8 cellular contexts compared by ENCODE assay signal in the genomic region with DNA sequence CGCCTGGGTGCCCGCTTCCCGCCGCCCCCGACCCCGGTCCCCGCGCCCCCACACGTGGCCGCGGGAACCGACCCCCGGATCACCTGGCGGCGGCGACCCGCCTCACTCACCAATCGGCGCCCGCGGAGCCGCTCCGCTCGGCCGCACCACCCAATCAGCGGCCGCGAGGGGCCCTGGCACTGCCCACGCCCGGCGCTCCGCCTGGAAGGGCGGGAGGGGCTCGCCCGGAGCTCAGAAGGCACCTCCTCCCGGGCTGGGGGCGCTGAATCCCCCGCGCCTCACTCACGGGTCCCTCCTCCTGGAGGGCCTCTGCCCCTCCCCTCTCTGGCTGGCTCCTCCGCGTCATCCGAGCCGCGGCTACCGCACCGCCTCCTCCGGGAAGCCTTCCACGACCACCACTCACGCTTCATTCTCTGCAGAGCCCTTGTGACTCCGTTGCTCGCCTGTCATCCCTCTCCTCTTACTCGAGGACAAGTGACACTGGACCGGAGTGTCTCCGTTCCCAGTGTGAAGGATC. TPM values are rescaled to one million over a fixed set of nuclear protein-coding genes. Genes with fewer than 3 reads are reported as not detected.
A peak's percentile ranks its signal among the peaks of the same experiment; 100 is the strongest.
DNase-seq lines count a peak whose midpoint lies in the region; ATAC-seq and TF ChIP-seq lines count a peak whose summit lies in the region.

No MANE protein-coding gene starts in this region.

- no peak for TF ChIP-seq POLR2A in suprapubic skin (IDR thresholded peaks at IDR 0.05)

- H3K9me3 ChIP-seq in NT2/D1 (ENCODE audit: insufficient read depth, low read length), result no peaks in the 10 kb centered on the region
- no peaks in the 10 kb centered on the region for H3K9me3 ChIP-seq in suprapubic skin

- ATAC-seq in GM18502 (IDR thresholded peaks at IDR 0.05; ENCODE audit: poor library complexity, unreplicated experiment) (peak; percentile 51), HG03342 (IDR thresholded peaks at IDR 0.05; ENCODE audit: unreplicated experiment) (peak; percentile 42)

- peak overlapping the region; percentile 68 for H3K9ac ChIP-seq in NT2/D1 (ENCODE audit: insufficient read length, low read depth)

- 2% methylated on average over 10 of the region's 55 CpGs for WGBS in suprapubic skin

- peaks cover 16% of the 10 kb centered on the region for H3K4me1 ChIP-seq in NT2/D1 (ENCODE audit: insufficient read depth, insufficient read length)
- H3K4me1 ChIP-seq in suprapubic skin, result peaks cover 34% of the 10 kb centered on the region

- peak overlapping the region; percentile 84 for H3K4me3 Mint-ChIP-seq in activated T-helper 2 cell treated with anti-CD3 and anti-CD28 coated beads, Interferon-gamma antibody, Interleukin-2, Interleukin-4, amounts not matched to agents 10 μg/mL and 5 μg/mL and 100 μg/mL, durations not matched to agents 14 hours and 24 hours and 36 hours (ENCODE audit: low read depth)
- peak overlapping the region; percentile 79 to 86 (median 85) for H3K4me3 Mint-ChIP-seq in nephron

- no peak overlapping the region for H3K27ac ChIP-seq in suprapubic skin

- peaks cover 44% of the 10 kb centered on the region for H3K27me3 ChIP-seq in NT2/D1 (ENCODE audit: insufficient read depth, insufficient read length)
- H3K27me3 ChIP-seq in suprapubic skin, result peaks cover 37% of the 10 kb centered on the region

- peak; percentile 35 for DNase-seq in NT2/D1 (ENCODE audit: low read depth, low spot score)
- DNase-seq in activated T-helper 2 cell treated with anti-CD3 and anti-CD28 coated beads, Interferon-gamma antibody, Interleukin-2, Interleukin-4, amounts not matched to agents 10 μg/mL and 5 μg/mL and 100 μg/mL, durations not matched to agents 14 hours and 24 hours and 36 hours (ENCODE audit: low spot score), result no peak
- DNase-seq in fibroblast of pulmonary artery (ENCODE audit: low read depth), result peak; percentile 57
- no peak for DNase-seq in suprapubic skin (ENCODE audit: low spot score in 2 of 2)
- DNase-seq in NOMO-1 (lab: John Stamatoyannopoulos, UW; ENCODE audit: unreplicated experiment in 2 of 2), result no peak

- H3K9me3 Mint-ChIP-seq in activated T-helper 2 cell treated with anti-CD3 and anti-CD28 coated beads, Interferon-gamma antibody, Interleukin-2, Interleukin-4, amounts not matched to agents 10 μg/mL and 5 μg/mL and 100 μg/mL, durations not matched to agents 14 hours and 24 hours and 36 hours, result no peaks in the 10 kb centered on the region
- H3K9me3 Mint-ChIP-seq in nephron, result no peaks in the 10 kb centered on the region

- H3K36me3 ChIP-seq in NT2/D1 (ENCODE audit: insufficient read depth, insufficient read length, low read length) (no peaks in the 10 kb centered on the region), suprapubic skin (peaks cover 2% of the 10 kb centered on the region)

- peaks cover 11% of the 10 kb centered on the region for H3K4me1 Mint-ChIP-seq in activated T-helper 2 cell treated with anti-CD3 and anti-CD28 coated beads, Interferon-gamma antibody, Interleukin-2, Interleukin-4, amounts not matched to agents 10 μg/mL and 5 μg/mL and 100 μg/mL, durations not matched to agents 14 hours and 24 hours and 36 hours (ENCODE audit: low read depth)
- peaks cover 9% of the 10 kb centered on the region for H3K4me1 Mint-ChIP-seq in nephron

- H3K4me3 ChIP-seq in NT2/D1 (ENCODE audit: insufficient read length, low read depth) (peak overlapping the region; percentile 56), fibroblast of pulmonary artery (replicated peaks; ENCODE audit: low read depth, low read length) (peak overlapping the region; percentile 62), suprapubic skin (peak overlapping the region; percentile 60)

- H3K27me3 Mint-ChIP-seq in activated T-helper 2 cell treated with anti-CD3 and anti-CD28 coated beads, Interferon-gamma antibody, Interleukin-2, Interleukin-4, amounts not matched to agents 10 μg/mL and 5 μg/mL and 100 μg/mL, durations not matched to agents 14 hours and 24 hours and 36 hours (ENCODE audit: low read depth), result peaks cover 37% of the 10 kb centered on the region
- peaks cover 61% of the 10 kb centered on the region for H3K27me3 Mint-ChIP-seq in nephron (ENCODE audit: low read depth)

- H3K27ac Mint-ChIP-seq in activated T-helper 2 cell treated with anti-CD3 and anti-CD28 coated beads, Interferon-gamma antibody, Interleukin-2, Interleukin-4, amounts not matched to agents 10 μg/mL and 5 μg/mL and 100 μg/mL, durations not matched to agents 14 hours and 24 hours and 36 hours, result no peak overlapping the region
- H3K27ac Mint-ChIP-seq in nephron, result no peak overlapping the region

- H3K36me3 Mint-ChIP-seq in activated T-helper 2 cell treated with anti-CD3 and anti-CD28 coated beads, Interferon-gamma antibody, Interleukin-2, Interleukin-4, amounts not matched to agents 10 μg/mL and 5 μg/mL and 100 μg/mL, durations not matched to agents 14 hours and 24 hours and 36 hours (ENCODE audit: low read depth), result peaks cover 12% of the 10 kb centered on the region
- H3K36me3 Mint-ChIP-seq in nephron (ENCODE audit: low read depth), result peaks cover 1% of the 10 kb centered on the region

- TF ChIP-seq EP300 in suprapubic skin (IDR thresholded peaks at IDR 0.05), result no peak

- intact Hi-C loops in activated T-helper 2 cell treated with anti-CD3 and anti-CD28 coated beads, Interferon-gamma antibody, Interleukin-2, Interleukin-4, amounts not matched to agents 10 μg/mL and 5 μg/mL and 100 μg/mL, durations not matched to agents 14 hours and 24 hours and 36 hours (cut with micrococcal nuclease), result loop anchor here (2.0 kb wide), 1 partner anchor 55 kb away; a partner anchor contains a TSS

- TF ChIP-seq CTCF in fibroblast of pulmonary artery (IDR thresholded peaks at IDR 0.05; ENCODE audit: low read length, missing control alignments) (no peak), nephron (IDR thresholded peaks at IDR 0.05; ENCODE audit: unreplicated experiment in 3 of 3) (no peak), suprapubic skin (IDR thresholded peaks at IDR 0.05) (no peak)

RNA-seq across cellular contexts. Expression of a gene that starts 0.4 kb away (rescaled TPM):
- total RNA-seq in activated T-helper 2 cell treated with anti-CD3 and anti-CD28 coated beads, Interferon-gamma antibody, Interleukin-2, Interleukin-4, amounts not matched to agents 10 μg/mL and 5 μg/mL and 100 μg/mL, durations not matched to agents 14 hours and 24 hours and 36 hours, result 0.05 and 0.16 TPM in 2 replicates
- 1 to 10 TPM in 1 of 4 donors, under 1 TPM in 1, not detected in 2; 0.23 to 1.2 TPM for total RNA-seq in suprapubic skin

RNA-seq across cellular contexts. Expression of a gene that starts 14.3 kb away (rescaled TPM):
- 0.09 TPM in 1 of 2 replicates, not detected in the other for total RNA-seq in activated T-helper 2 cell treated with anti-CD3 and anti-CD28 coated beads, Interferon-gamma antibody, Interleukin-2, Interleukin-4, amounts not matched to agents 10 μg/mL and 5 μg/mL and 100 μg/mL, durations not matched to agents 14 hours and 24 hours and 36 hours
- 1 to 10 TPM in 3 of 4 donors, under 1 TPM in 1; 0.76 to 5.6 (median 2.1) TPM for total RNA-seq in suprapubic skin

RNA-seq across cellular contexts. Expression of a gene that starts 55.0 kb away (rescaled TPM):
- 253 and 267 TPM in 2 replicates for total RNA-seq in activated T-helper 2 cell treated with anti-CD3 and anti-CD28 coated beads, Interferon-gamma antibody, Interleukin-2, Interleukin-4, amounts not matched to agents 10 μg/mL and 5 μg/mL and 100 μg/mL, durations not matched to agents 14 hours and 24 hours and 36 hours
- total RNA-seq in suprapubic skin, result 100 to 1,000 TPM; 153 to 294 (median 168) TPM

Comparison
In these comparisons a context has a peak if more than half of its experiments do, and no peak if none do; other contexts are left out.
1. DNase-seq: peak in NT2/D1 (single experiment) and fibroblast of pulmonary artery (single experiment); none in activated T-helper 2 cell treated with anti-CD3 and anti-CD28 coated beads, Interferon-gamma antibody, Interleukin-2, Interleukin-4, amounts not matched to agents 10 μg/mL and 5 μg/mL and 100 μg/mL, durations not matched to agents 14 hours and 24 hours and 36 hours (single experiment), suprapubic skin (0 of 2) and NOMO-1 (0 of 2).
2. Peak in every context shown above with its lines, with median percentiles within 50 percentile points of each other: H3K4me3 ChIP-seq.